Comparison of ENCODE assay signal across 21 cellular contexts in the genomic region with DNA sequence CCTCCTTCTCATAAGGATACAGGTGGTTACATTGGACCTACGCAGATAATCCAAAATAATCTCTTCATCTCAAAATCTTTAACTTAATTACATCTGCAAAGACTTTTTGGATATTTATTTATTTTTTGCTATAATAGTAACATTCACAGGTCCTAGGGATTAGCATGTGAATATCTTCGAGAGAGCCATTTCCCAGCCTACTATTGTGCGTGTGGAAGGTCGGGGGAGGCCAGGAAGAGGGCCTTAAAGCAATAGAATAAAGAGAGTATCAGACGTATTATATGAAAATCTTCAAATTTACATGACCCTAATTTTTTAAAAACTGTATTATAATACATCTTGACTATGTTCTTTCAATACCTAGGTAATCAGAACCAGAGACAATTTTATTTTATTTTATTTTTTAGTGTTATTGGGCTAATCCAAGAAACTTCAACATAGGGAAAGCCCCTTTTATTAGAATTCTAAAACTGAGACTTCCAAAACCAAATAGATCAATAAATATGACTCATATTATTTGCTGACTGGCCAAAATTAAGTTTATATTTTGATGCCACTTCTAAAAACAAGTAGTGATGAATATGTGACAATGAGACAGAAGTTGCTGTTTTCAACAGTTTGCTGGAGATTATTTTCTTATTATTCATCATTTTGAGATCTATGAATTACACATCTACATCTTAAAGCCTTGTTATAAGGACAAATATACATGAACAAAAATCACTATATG.
A peak's percentile ranks its signal among the peaks of the same experiment; 100 is the strongest.
DNase-seq lines count a peak whose midpoint lies in the region; ATAC-seq, FAIRE-seq and TF ChIP-seq lines count a peak whose summit lies in the region.
"Had no signal": no experiment of that assay in that cellular context is flagged by ENCODE, and none has a peak within 500 bp of the region (broad histone marks: within the 10 kb centered on the region; RNA-seq: fewer than 3 reads in every experiment).

No MANE protein-coding gene starts in this region.

- ATAC-seq in A549 (no peak), WTC11 (peak; percentile 72), GM21367 (IDR thresholded peaks at IDR 0.05; ENCODE audit: unreplicated experiment) (no peak)
- ATAC-seq: CD8-positive, alpha-beta T cell had no signal

- TF ChIP-seq POLR2A in A549 (IDR thresholded peaks at IDR 0.05; ENCODE audit: low read length), result no peak

- FAIRE-seq in A549 (lab: Jason Lieb, UNC), result no peak
- FAIRE-seq: G401.6, GM12892 had no signal

- TF ChIP-seq CTCF in A549 (IDR thresholded peaks at IDR 0.05) (no peak), WTC11 (IDR thresholded peaks at IDR 0.05) (no peak), osteoblast (IDR thresholded peaks at IDR 0.05; ENCODE audit: extremely low read depth, low read depth, low read length) (no peak), chondrocyte (IDR thresholded peaks at IDR 0.05) (no peak), endodermal cell (conservative IDR thresholded peaks at IDR 0.05) (no peak)

- no peak overlapping the region for H3K27ac Mint-ChIP-seq in WTC11
- H3K27ac Mint-ChIP-seq in chondrocyte (ENCODE audit: unreplicated experiment), result no peak overlapping the region
- no peak overlapping the region for H3K27ac Mint-ChIP-seq in endodermal cell
- H3K27ac Mint-ChIP-seq: B cell; CD4-positive, CD25-positive, alpha-beta regulatory T cell; CD8-positive, alpha-beta T cell; HFFc6 had no signal

- no peaks in the 10 kb centered on the region for H3K79me2 ChIP-seq in osteoblast (ENCODE audit: insufficient read depth, low read length)

- H3K9me3 Mint-ChIP-seq in WTC11, result peaks cover 3% of the 10 kb centered on the region; the same call in 1 of the 2 replicates
- no peaks in the 10 kb centered on the region for H3K9me3 Mint-ChIP-seq in chondrocyte (ENCODE audit: low read depth)
- no peaks in the 10 kb centered on the region for H3K9me3 Mint-ChIP-seq in endodermal cell

- CTCF ChIA-PET in A549 (lab: Yijun Ruan, JAX), result no interaction called here
- CTCF ChIA-PET in WTC11 (lab: Charles Lee), result no interaction called here

- H3K27me3 Mint-ChIP-seq in WTC11 (ENCODE audit: low read depth), result no peaks in the 10 kb centered on the region
- H3K27me3 Mint-ChIP-seq in chondrocyte (ENCODE audit: low read depth), result no peaks in the 10 kb centered on the region
- H3K27me3 Mint-ChIP-seq in endodermal cell (ENCODE audit: insufficient read depth), result no peaks in the 10 kb centered on the region
- H3K27me3 Mint-ChIP-seq: B cell; CD4-positive, CD25-positive, alpha-beta regulatory T cell had no signal

- H3K4me3 ChIP-seq in A549 (no peak overlapping the region), H7 (ENCODE audit: insufficient read depth, low read depth, low read length) (no peak overlapping the region), osteoblast (ENCODE audit: insufficient read depth, low read length) (no peak overlapping the region), endodermal cell (ENCODE audit: low read length) (no peak overlapping the region)
- H3K4me3 ChIP-seq: BLaER1, GM23248, HAP-1 had no signal

- no peak overlapping the region for H3K27ac ChIP-seq in A549
- no peak overlapping the region for H3K27ac ChIP-seq in osteoblast (ENCODE audit: low read depth, low read length)
- H3K27ac ChIP-seq in endodermal cell (ENCODE audit: low read depth, low read length), result no peak overlapping the region
- H3K27ac ChIP-seq: BLaER1, C4-2B, GM23248 had no signal

- no peak overlapping the region for H3K4me2 ChIP-seq in A549
- H3K4me2 ChIP-seq in osteoblast (ENCODE audit: insufficient read depth, low read length), result no peak overlapping the region
- H3K4me2 ChIP-seq: BLaER1 had no signal

- H3K4me1 ChIP-seq in A549 (no peaks in the 10 kb centered on the region), osteoblast (ENCODE audit: insufficient read depth, low read length) (no peaks in the 10 kb centered on the region), endodermal cell (ENCODE audit: control insufficient read depth, insufficient read depth, low read length) (no peaks in the 10 kb centered on the region)
- H3K4me1 ChIP-seq: BLaER1, Caco-2, HAP-1 had no signal

- no peaks in the 10 kb centered on the region for H4K20me1 ChIP-seq in osteoblast (ENCODE audit: insufficient read depth, low read length)
- H4K20me1 ChIP-seq: BLaER1 had no signal

- no peak overlapping the region for H3K9ac ChIP-seq in endodermal cell (ENCODE audit: extremely low read depth, low read length, poor library complexity, severe bottlenecking)
- H3K9ac ChIP-seq: BLaER1, GM23248 had no signal

- H3K4me1 Mint-ChIP-seq in WTC11 (peaks cover 21% of the 10 kb centered on the region), chondrocyte (ENCODE audit: low read depth) (no peaks in the 10 kb centered on the region), endodermal cell (peaks cover 1% of the 10 kb centered on the region)
- H3K4me1 Mint-ChIP-seq: B cell; CD4-positive, CD25-positive, alpha-beta regulatory T cell had no signal

- H2AFZ ChIP-seq in osteoblast (ENCODE audit: low read length), result no peak overlapping the region
- H2AFZ ChIP-seq: GM23248 had no signal

- peaks cover 3% of the 10 kb centered on the region; the same call in 1 of the 2 replicates for H3K36me3 Mint-ChIP-seq in WTC11
- no peaks in the 10 kb centered on the region for H3K36me3 Mint-ChIP-seq in chondrocyte (ENCODE audit: low read depth)
- H3K36me3 Mint-ChIP-seq in endodermal cell (ENCODE audit: low read depth), result no peaks in the 10 kb centered on the region
- H3K36me3 Mint-ChIP-seq: CD4-positive, CD25-positive, alpha-beta regulatory T cell; CD8-positive, alpha-beta T cell had no signal

- H3K27me3 ChIP-seq in H7 (ENCODE audit: control insufficient read depth, insufficient read depth, low read length) (no peaks in the 10 kb centered on the region), osteoblast (ENCODE audit: insufficient read depth, low read length) (no peaks in the 10 kb centered on the region), endodermal cell (ENCODE audit: control insufficient read depth, insufficient read depth, low read length, poor library complexity, severe bottlenecking) (no peaks in the 10 kb centered on the region)
- H3K27me3 ChIP-seq: BLaER1 had no signal

- H3K9me3 ChIP-seq in A549 (no peaks in the 10 kb centered on the region), osteoblast (ENCODE audit: low read depth, low read length) (no peaks in the 10 kb centered on the region), endodermal cell (ENCODE audit: control insufficient read depth, low read length) (no peaks in the 10 kb centered on the region)
- H3K9me3 ChIP-seq: BLaER1, Caco-2, HAP-1 had no signal

- POLR2A ChIA-PET in A549 (lab: Yijun Ruan, JAX), result no interaction called here
- POLR2A ChIA-PET in WTC11 (lab: Charles Lee), result no interaction called here

- WGBS in A549 (ENCODE audit: missing lambda C conversion rate), result 14% methylated on average over 5 of the region's 5 CpGs
- WGBS in endodermal cell (ENCODE audit: insufficient coverage in 1 of 2, insufficient read length in 1 of 2), 2 experiments, result 92% methylated on average over 4 of the region's 5 CpGs; no CpG with 5 or more reads in 1 of the 2 experiments

- no peak for TF ChIP-seq EP300 in A549 (IDR thresholded peaks at IDR 0.05)

- no peak for TF ChIP-seq RAD21 in A549 (conservative IDR thresholded peaks at IDR 0.05 in 1 of 2, IDR thresholded peaks at IDR 0.05 in 1 of 2)

- H3K36me3 ChIP-seq in H7 (replicated peaks; ENCODE audit: control insufficient read depth, insufficient read depth, low read length), result no peaks in the 10 kb centered on the region
- no peaks in the 10 kb centered on the region for H3K36me3 ChIP-seq in osteoblast (ENCODE audit: insufficient read depth, low read length)
- H3K36me3 ChIP-seq in endodermal cell (ENCODE audit: control insufficient read depth, insufficient read depth, low read length), result no peaks in the 10 kb centered on the region
- H3K36me3 ChIP-seq: BLaER1, HAP-1 had no signal

- H3K4me3 Mint-ChIP-seq in WTC11, result no peak overlapping the region
- H3K4me3 Mint-ChIP-seq in chondrocyte (ENCODE audit: unreplicated experiment), result no peak overlapping the region
- no peak overlapping the region for H3K4me3 Mint-ChIP-seq in endodermal cell
- H3K4me3 Mint-ChIP-seq: B cell; CD4-positive, CD25-positive, alpha-beta regulatory T cell; CD8-positive, alpha-beta T cell; HFFc6 had no signal

- DNase-seq in A549 (ENCODE audit: low read depth in 1 of 2, low spot score in 1 of 2) (no peak), H7 (peak; percentile 3), WTC11 (ENCODE audit: low spot score) (no peak), osteoblast (ENCODE audit: insufficient read length, low spot score, missing footprints) (peak; percentile 22), chondrocyte (ENCODE audit: low spot score) (no peak), endodermal cell (no peak)
- DNase-seq: 8988T; Caco-2; CD4-positive, CD25-positive, alpha-beta regulatory T cell; CD8-positive, alpha-beta T cell; DMS153; DND-41; GM23248; HFFc6 had no signal

TF ChIP-seq in A549, 52 proteins besides CTCF, POLR2A, EP300 and RAD21 (continues in another document):
- TF ChIP-seq TP53 (CRISPR knock-in tag; IDR thresholded peaks at IDR 0.05) (no peak), JUN (IDR thresholded peaks at IDR 0.05) (no peak), ZFP36 (IDR thresholded peaks at IDR 0.05; ENCODE audit: borderline replicate concordance, partially characterized antibody) (no peak), MAFK (IDR thresholded peaks at IDR 0.05; ENCODE audit: partially characterized antibody) (peak; percentile 80), FOSL2 (IDR thresholded peaks at IDR 0.05) (no peak), FOSL2 (CRISPR knock-in tag; IDR thresholded peaks at IDR 0.05) (no peak), HEYL (CRISPR knock-in tag; IDR thresholded peaks at IDR 0.05) (no peak), FOXS1 (CRISPR knock-in tag; IDR thresholded peaks at IDR 0.05) (no peak)

TF ChIP-seq in WTC11, 78 proteins besides CTCF, POLR2A, EP300 and RAD21 (continues in another document):
- TF ChIP-seq, protein P1, sequence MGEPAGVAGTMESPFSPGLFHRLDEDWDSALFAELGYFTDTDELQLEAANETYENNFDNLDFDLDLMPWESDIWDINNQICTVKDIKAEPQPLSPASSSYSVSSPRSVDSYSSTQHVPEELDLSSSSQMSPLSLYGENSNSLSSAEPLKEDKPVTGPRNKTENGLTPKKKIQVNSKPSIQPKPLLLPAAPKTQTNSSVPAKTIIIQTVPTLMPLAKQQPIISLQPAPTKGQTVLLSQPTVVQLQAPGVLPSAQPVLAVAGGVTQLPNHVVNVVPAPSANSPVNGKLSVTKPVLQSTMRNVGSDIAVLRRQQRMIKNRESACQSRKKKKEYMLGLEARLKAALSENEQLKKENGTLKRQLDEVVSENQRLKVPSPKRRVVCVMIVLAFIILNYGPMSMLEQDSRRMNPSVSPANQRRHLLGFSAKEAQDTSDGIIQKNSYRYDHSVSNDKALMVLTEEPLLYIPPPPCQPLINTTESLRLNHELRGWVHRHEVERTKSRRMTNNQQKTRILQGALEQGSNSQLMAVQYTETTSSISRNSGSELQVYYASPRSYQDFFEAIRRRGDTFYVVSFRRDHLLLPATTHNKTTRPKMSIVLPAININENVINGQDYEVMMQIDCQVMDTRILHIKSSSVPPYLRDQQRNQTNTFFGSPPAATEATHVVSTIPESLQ (CRISPR knock-in tag; IDR thresholded peaks at IDR 0.05), result no peak
- no peak for TF ChIP-seq TEAD1 (CRISPR knock-in tag; IDR thresholded peaks at IDR 0.05)
- no peak for TF ChIP-seq CREM (CRISPR knock-in tag; IDR thresholded peaks at IDR 0.05)
- TF ChIP-seq ZNF232 (CRISPR knock-in tag; IDR thresholded peaks at IDR 0.05), result no peak
- TF ChIP-seq ZNF263 (CRISPR knock-in tag; IDR thresholded peaks at IDR 0.05; ENCODE audit: low read depth), result no peak

Comparison
In these comparisons a context has a peak if more than half of its experiments do, and no peak if none do; other contexts are left out.
1. DNase-seq: peak in H7 (single experiment) and osteoblast (single experiment); none in A549 (0 of 2), WTC11 (single experiment), chondrocyte (single experiment) and endodermal cell (single experiment).